In the genomic region with DNA sequence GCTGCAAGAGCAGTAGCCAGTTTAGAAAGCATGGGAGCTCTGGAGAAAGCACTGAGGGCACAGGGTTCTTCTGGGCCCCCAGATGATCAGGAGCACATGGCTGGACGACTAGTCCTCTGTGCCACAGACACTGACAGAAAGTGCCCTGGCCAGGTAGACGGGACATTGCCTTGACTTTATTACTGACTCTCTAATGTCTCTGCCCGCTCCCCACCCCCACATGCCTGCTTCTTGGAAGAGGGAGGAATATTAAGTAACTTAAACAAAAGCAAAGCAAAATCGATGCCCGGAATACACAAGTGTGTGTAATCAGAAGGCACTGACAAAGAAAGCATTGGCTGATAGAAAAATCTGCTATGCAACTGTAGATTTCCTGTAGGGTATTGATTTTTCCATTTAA, we compare ENCODE assay signal across 19 cellular contexts.
DNase-seq lines count a peak whose midpoint lies in the region; ATAC-seq and TF ChIP-seq lines count a peak whose summit lies in the region.
"Had no signal": no experiment of that assay in that cellular context is flagged by ENCODE, and none has a peak within 500 bp of the region (broad histone marks: within the 10 kb centered on the region; RNA-seq: fewer than 3 reads in every experiment).

No MANE protein-coding gene starts in this region.

- no peak overlapping the region for H2AK5ac ChIP-seq in neuronal stem cell (ENCODE audit: low read depth, low read length)

- DNase-seq in Calu3 (peak; percentile 20), NCI-H146 treated with DMSO at 0.1 percent for 48 hours (lab: John Stamatoyannopoulos, UW; ENCODE audit: unreplicated experiment) (peak; percentile 76), right lobe of liver (peak in 1 of 3 donors; percentile 37), neuronal stem cell (ENCODE audit: low spot score) (no peak), ascending aorta (ENCODE audit: low spot score in 2 of 2) (no peak), SKM-1 (lab: John Stamatoyannopoulos, UW; ENCODE audit: unreplicated experiment) (no peak), NCI-H2196 treated with DMSO at 0.1 percent for 48 hours (lab: John Stamatoyannopoulos, UW; ENCODE audit: unreplicated experiment) (no peak)
- DNase-seq: CD8-positive, alpha-beta T cell; DMS 273 treated with DMSO at 0.1 percent for 48 hours; DMS53; DND-41; EL; GOT3; H7; HFFc6 had no signal

- H3K36me3 ChIP-seq in right lobe of liver (no peaks in the 10 kb centered on the region), neuronal stem cell (replicated peaks in 1 of 2; ENCODE audit: control insufficient read depth in 2 of 2, insufficient read depth in 2 of 2, low read length in 2 of 2) (peaks cover 0 to 57% of the 10 kb centered on the region in 2 donors), ascending aorta (peaks cover 0 to 3% of the 10 kb centered on the region in 2 donors)
- H3K36me3 ChIP-seq: BLaER1 treated with 17β-estradiol and CSF1 and Interleukin-3, amounts not matched to agents 10 nM and 100 nM had no signal

- no peak overlapping the region for H2BK120ac ChIP-seq in neuronal stem cell (ENCODE audit: low read depth, low read length)

- H2BK12ac ChIP-seq in neuronal stem cell (ENCODE audit: low read length): no peak overlapping the region

- H3K27me3 Mint-ChIP-seq in Calu3 (ENCODE audit: unreplicated experiment): no peaks in the 10 kb centered on the region
- H3K27me3 Mint-ChIP-seq: B cell had no signal

- CTCF ChIA-PET in Calu3 (lab: Charles Lee): interaction anchor here (0.6 kb wide), 1 partner anchor 469 kb away, joined by 8 read pairs; no protein-coding TSS in a partner anchor

- WGBS in right lobe of liver (ENCODE audit: insufficient coverage, low coverage, low lambda C conversion rate, missing lambda C conversion rate): 53% methylated on average over 5 of the region's 5 CpGs
- WGBS in neuronal stem cell (ENCODE audit: extremely low coverage in 2 of 2, insufficient read length in 2 of 2, insufficient replicate concordance in 1 of 2), 2 donors: no CpG with 5 or more reads among the region's 5 CpGs

- H4K8ac ChIP-seq in neuronal stem cell (ENCODE audit: low read depth, low read length): no peak overlapping the region

- H3K27me3 ChIP-seq in right lobe of liver (no peaks in the 10 kb centered on the region), neuronal stem cell (ENCODE audit: control insufficient read depth in 3 of 3, insufficient read depth in 3 of 3, low read depth in 1 of 3, low read length in 3 of 3) (no peaks in the 10 kb centered on the region), ascending aorta (no peaks in the 10 kb centered on the region)
- H3K27me3 ChIP-seq: BLaER1 treated with 17β-estradiol and CSF1 and Interleukin-3, amounts not matched to agents 10 nM and 100 nM had no signal

- H3K27ac ChIP-seq in right lobe of liver (no peak overlapping the region), neuronal stem cell (replicated peaks; ENCODE audit: low read length) (no peak overlapping the region), ascending aorta (no peak overlapping the region)
- H3K27ac ChIP-seq: BLaER1 treated with 17β-estradiol and CSF1 and Interleukin-3, amounts not matched to agents 10 nM and 100 nM had no signal

- no peak overlapping the region for H3K23ac ChIP-seq in neuronal stem cell (ENCODE audit: low read depth, low read length, poor library complexity)

- no peak overlapping the region for H3K4me3 ChIP-seq in right lobe of liver
- no peak overlapping the region for H3K4me3 ChIP-seq in neuronal stem cell (ENCODE audit: low read length in 2 of 2)
- no peak overlapping the region for H3K4me3 ChIP-seq in ascending aorta
- H3K4me3 ChIP-seq: BLaER1 treated with 17β-estradiol and CSF1 and Interleukin-3, amounts not matched to agents 10 nM and 100 nM; GM12878 had no signal

- H2AFZ ChIP-seq in neuronal stem cell (ENCODE audit: low read length): no peak overlapping the region

- TF ChIP-seq POLR2A in right lobe of liver (IDR thresholded peaks at IDR 0.05): no peak

- no peak overlapping the region for H3K14ac ChIP-seq in neuronal stem cell (ENCODE audit: low read length)

- H3K4me3 Mint-ChIP-seq in Calu3 (ENCODE audit: low read depth, unreplicated experiment): no peak overlapping the region
- H3K4me3 Mint-ChIP-seq: B cell; CD8-positive, alpha-beta T cell; HFFc6 had no signal

- no peak overlapping the region for H2BK5ac ChIP-seq in neuronal stem cell (ENCODE audit: low read length)

- peaks cover 28% of the 10 kb centered on the region for H3K4me1 Mint-ChIP-seq in Calu3 (ENCODE audit: low read depth, unreplicated experiment)
- H3K4me1 Mint-ChIP-seq: B cell had no signal

- no TSS peak for BruUV-seq in Calu3 (replicated peaks; lab: Mats Ljungman, UMichigan)

- no peak overlapping the region for H3K4ac ChIP-seq in neuronal stem cell (ENCODE audit: low read length)

- intact Hi-C loops in Calu3 (cut with micrococcal nuclease; ENCODE audit: unreplicated experiment) (no loop called here), right lobe of liver (cut with DNase I) (no loop called here), ascending aorta (cut with DNase I) (no loop called here)

- ATAC-seq in right lobe of liver: peak; percentile 41 to 67 (median 64)
- ATAC-seq: CD8-positive, alpha-beta T cell; GM12878; HCT116 had no signal

- no peaks in the 10 kb centered on the region for H3K9me3 ChIP-seq in right lobe of liver
- no peaks in the 10 kb centered on the region for H3K9me3 ChIP-seq in neuronal stem cell (replicated peaks in 1 of 2; ENCODE audit: control insufficient read depth in 2 of 2, insufficient read depth in 1 of 2, low read depth in 1 of 2, low read length in 2 of 2)
- H3K9me3 ChIP-seq in ascending aorta: no peaks in the 10 kb centered on the region
- H3K9me3 ChIP-seq: BLaER1 treated with 17β-estradiol and CSF1 and Interleukin-3, amounts not matched to agents 10 nM and 100 nM had no signal

- H3K4me1 ChIP-seq in right lobe of liver: peaks cover 0 to 22% (median 0%) of the 10 kb centered on the region in 4 donors
- peaks cover 12 to 40% of the 10 kb centered on the region in 2 donors for H3K4me1 ChIP-seq in neuronal stem cell (ENCODE audit: control insufficient read depth in 2 of 2, insufficient read depth in 1 of 2, low read depth in 1 of 2, low read length in 2 of 2)
- no peaks in the 10 kb centered on the region for H3K4me1 ChIP-seq in ascending aorta

- H2BK15ac ChIP-seq in neuronal stem cell (ENCODE audit: low read length): no peak overlapping the region

- H3K36me3 Mint-ChIP-seq in Calu3 (ENCODE audit: insufficient read depth, unreplicated experiment): no peaks in the 10 kb centered on the region
- H3K36me3 Mint-ChIP-seq: CD8-positive, alpha-beta T cell had no signal

- no peaks in the 10 kb centered on the region for H3K9me3 Mint-ChIP-seq in Calu3 (ENCODE audit: low read depth, unreplicated experiment)
- H3K9me3 Mint-ChIP-seq: CD8-positive, alpha-beta T cell; HFFc6 had no signal

- H3K9ac ChIP-seq in neuronal stem cell (ENCODE audit: low read depth, low read length, poor library complexity): no peak overlapping the region
- H3K9ac ChIP-seq: BLaER1 treated with 17β-estradiol and CSF1 and Interleukin-3, amounts not matched to agents 10 nM and 100 nM had no signal

- no peaks in the 10 kb centered on the region for H3K79me1 ChIP-seq in neuronal stem cell (ENCODE audit: low read depth, low read length)

- H3K18ac ChIP-seq in neuronal stem cell (ENCODE audit: low read length): peak overlapping the region; percentile 1

- no peak for TF ChIP-seq CTCF in Calu3 (IDR thresholded peaks at IDR 0.05; ENCODE audit: unreplicated experiment)
- TF ChIP-seq CTCF in right lobe of liver (IDR thresholded peaks at IDR 0.05): no peak
- no peak for TF ChIP-seq CTCF in ascending aorta (IDR thresholded peaks at IDR 0.05)

- H4K91ac ChIP-seq in neuronal stem cell (ENCODE audit: low read depth, low read length, poor library complexity): no peak overlapping the region

- no peak overlapping the region for H3K4me2 ChIP-seq in neuronal stem cell (ENCODE audit: insufficient read depth, low read length, poor library complexity, severe bottlenecking)
- H3K4me2 ChIP-seq: BLaER1 treated with 17β-estradiol and CSF1 and Interleukin-3, amounts not matched to agents 10 nM and 100 nM had no signal

- no peak overlapping the region for H3K27ac Mint-ChIP-seq in Calu3 (ENCODE audit: unreplicated experiment)
- H3K27ac Mint-ChIP-seq: B cell; CD8-positive, alpha-beta T cell; HFFc6 had no signal

Comparison
In these comparisons a context has a peak if more than half of its experiments do, and no peak if none do; other contexts are left out.
1. DNase-seq: peak in Calu3 (single experiment) and NCI-H146 treated with DMSO at 0.1 percent for 48 hours (single experiment); none in neuronal stem cell (single experiment), ascending aorta (0 of 2), SKM-1 (single experiment) and NCI-H2196 treated with DMSO at 0.1 percent for 48 hours (single experiment).